Comparison of ENCODE assay signal across 7 cellular contexts in genomic region chr7:74269757-74270277, GRCh38. TPM values are rescaled to one million over a fixed set of nuclear protein-coding genes. Genes with fewer than 3 reads are reported as not detected.
A peak's percentile ranks its signal among the peaks of the same experiment; 100 is the strongest.
DNase-seq lines count a peak whose midpoint lies in the region; FAIRE-seq and TF ChIP-seq lines count a peak whose summit lies in the region.

No MANE protein-coding gene starts in this region.

- intact Hi-C loops in activated T-helper 2 cell treated with anti-CD3 and anti-CD28 coated beads, Interferon-gamma antibody, Interleukin-2, Interleukin-4, amounts not matched to agents 10 μg/mL and 5 μg/mL and 100 μg/mL, durations not matched to agents 14 hours and 24 hours and 36 hours (cut with micrococcal nuclease): loop anchor here (1.0 kb wide), 1 partner anchor 19 kb away; the partner anchor contains the start of gene CLIP2

- FAIRE-seq in HTR-8/SVneo (lab: Jason Lieb, UNC): no peak

- WGBS in thymus: under 1% methylated on average over 17 of the region's 17 CpGs

- no peaks in the 10 kb centered on the region for H3K9me3 ChIP-seq in thymus (ENCODE audit: control insufficient read depth)

- peak overlapping the region; percentile 57 for H3K4me3 ChIP-seq in fibroblast of villous mesenchyme (ENCODE audit: low read depth, low read length)
- peak overlapping the region; percentile 76 for H3K4me3 ChIP-seq in thymus (ENCODE audit: low read length)

- peaks cover 6% of the 10 kb centered on the region for H3K4me1 ChIP-seq in thymus (ENCODE audit: control insufficient read depth, insufficient read depth, low read length)

- no peak overlapping the region for H3K27ac ChIP-seq in thymus (ENCODE audit: low read depth)

- H3K27ac Mint-ChIP-seq in activated T-helper 2 cell treated with anti-CD3 and anti-CD28 coated beads, Interferon-gamma antibody, Interleukin-2, Interleukin-4, amounts not matched to agents 10 μg/mL and 5 μg/mL and 100 μg/mL, durations not matched to agents 14 hours and 24 hours and 36 hours: no peak overlapping the region
- no peak overlapping the region for H3K27ac Mint-ChIP-seq in nephron progenitor cell

- H3K9me3 Mint-ChIP-seq in activated T-helper 2 cell treated with anti-CD3 and anti-CD28 coated beads, Interferon-gamma antibody, Interleukin-2, Interleukin-4, amounts not matched to agents 10 μg/mL and 5 μg/mL and 100 μg/mL, durations not matched to agents 14 hours and 24 hours and 36 hours: no peaks in the 10 kb centered on the region
- H3K9me3 Mint-ChIP-seq in nephron progenitor cell: no peaks in the 10 kb centered on the region

- H3K27me3 ChIP-seq in thymus (ENCODE audit: control insufficient read depth, insufficient read depth): no peaks in the 10 kb centered on the region

- H3K36me3 ChIP-seq in thymus (ENCODE audit: control insufficient read depth, insufficient read depth): no peaks in the 10 kb centered on the region

- peak overlapping the region; percentile 75 for H3K4me3 Mint-ChIP-seq in activated T-helper 2 cell treated with anti-CD3 and anti-CD28 coated beads, Interferon-gamma antibody, Interleukin-2, Interleukin-4, amounts not matched to agents 10 μg/mL and 5 μg/mL and 100 μg/mL, durations not matched to agents 14 hours and 24 hours and 36 hours (ENCODE audit: low read depth)
- peak overlapping the region; percentile 75 for H3K4me3 Mint-ChIP-seq in nephron progenitor cell

- peaks cover 7% of the 10 kb centered on the region for H3K4me1 Mint-ChIP-seq in activated T-helper 2 cell treated with anti-CD3 and anti-CD28 coated beads, Interferon-gamma antibody, Interleukin-2, Interleukin-4, amounts not matched to agents 10 μg/mL and 5 μg/mL and 100 μg/mL, durations not matched to agents 14 hours and 24 hours and 36 hours (ENCODE audit: low read depth)
- peaks cover 32% of the 10 kb centered on the region for H3K4me1 Mint-ChIP-seq in nephron progenitor cell

- in situ Hi-C loops in GM13976 (cut with MboI; ENCODE audit: low sequenced_read_pairs, unreplicated experiment): no loop called here

- DNase-seq in GM13976 (ENCODE audit: low spot score): peak; percentile 74
- DNase-seq in HTR-8/SVneo (ENCODE audit: insufficient read length, low spot score): peak; percentile 55
- DNase-seq in OCI-M1 (lab: John Stamatoyannopoulos, UW): peak; percentile 93
- peak; percentile 46 for DNase-seq in activated T-helper 2 cell treated with anti-CD3 and anti-CD28 coated beads, Interferon-gamma antibody, Interleukin-2, Interleukin-4, amounts not matched to agents 10 μg/mL and 5 μg/mL and 100 μg/mL, durations not matched to agents 14 hours and 24 hours and 36 hours (ENCODE audit: low spot score)
- DNase-seq in fibroblast of villous mesenchyme (ENCODE audit: low read depth): peak; percentile 77
- DNase-seq in nephron progenitor cell: peak; percentile 56

- H3K36me3 Mint-ChIP-seq in activated T-helper 2 cell treated with anti-CD3 and anti-CD28 coated beads, Interferon-gamma antibody, Interleukin-2, Interleukin-4, amounts not matched to agents 10 μg/mL and 5 μg/mL and 100 μg/mL, durations not matched to agents 14 hours and 24 hours and 36 hours (ENCODE audit: low read depth): no peaks in the 10 kb centered on the region
- no peaks in the 10 kb centered on the region for H3K36me3 Mint-ChIP-seq in nephron progenitor cell (ENCODE audit: low read depth)

- peaks cover 9% of the 10 kb centered on the region for H3K27me3 Mint-ChIP-seq in activated T-helper 2 cell treated with anti-CD3 and anti-CD28 coated beads, Interferon-gamma antibody, Interleukin-2, Interleukin-4, amounts not matched to agents 10 μg/mL and 5 μg/mL and 100 μg/mL, durations not matched to agents 14 hours and 24 hours and 36 hours (ENCODE audit: low read depth)
- peaks cover 15% of the 10 kb centered on the region for H3K27me3 Mint-ChIP-seq in nephron progenitor cell (ENCODE audit: low read depth, poor library complexity)

- TF ChIP-seq CTCF in GM13976 (IDR thresholded peaks at IDR 0.05; ENCODE audit: borderline replicate concordance, control extremely low read depth, extremely low read depth, insufficient read depth, missing control alignments) (no peak), fibroblast of villous mesenchyme (IDR thresholded peaks at IDR 0.05; ENCODE audit: insufficient read depth, low read depth, low read length) (no peak), nephron progenitor cell (IDR thresholded peaks at IDR 0.05) (no peak)

RNA-seq across cellular contexts. Expression of gene RFC2, which starts 15.6 kb away (rescaled TPM):
- total RNA-seq in activated T-helper 2 cell treated with anti-CD3 and anti-CD28 coated beads, Interferon-gamma antibody, Interleukin-2, Interleukin-4, amounts not matched to agents 10 μg/mL and 5 μg/mL and 100 μg/mL, durations not matched to agents 14 hours and 24 hours and 36 hours: 82.9 and 85.2 TPM in 2 replicates
- 18.4 and 22.0 TPM in 2 replicates for total RNA-seq in fibroblast of villous mesenchyme
- polyA plus RNA-seq in thymus: 20.1 TPM

RNA-seq across cellular contexts. Expression of gene CLIP2, which starts 19.4 kb away (rescaled TPM):
- total RNA-seq in activated T-helper 2 cell treated with anti-CD3 and anti-CD28 coated beads, Interferon-gamma antibody, Interleukin-2, Interleukin-4, amounts not matched to agents 10 μg/mL and 5 μg/mL and 100 μg/mL, durations not matched to agents 14 hours and 24 hours and 36 hours: 2.1 and 2.7 TPM in 2 replicates
- 55.7 and 61.8 TPM in 2 replicates for total RNA-seq in fibroblast of villous mesenchyme
- 5.2 TPM for polyA plus RNA-seq in thymus

Comparison
In these comparisons a context has a peak if more than half of its experiments do, and no peak if none do; other contexts are left out.
1. RNA of gene CLIP2, which starts 19.4 kb away (total RNA-seq): 55.7 to 61.8 TPM in fibroblast of villous mesenchyme; 2.1 to 2.7 TPM in activated T-helper 2 cell treated with anti-CD3 and anti-CD28 coated beads, Interferon-gamma antibody, Interleukin-2, Interleukin-4, amounts not matched to agents 10 μg/mL and 5 μg/mL and 100 μg/mL, durations not matched to agents 14 hours and 24 hours and 36 hours; every median in the first group is over 10 times any median in the second.
2. Peak in every context shown above with its lines, with median percentiles within 50 percentile points of each other: DNase-seq.